ENCODE assay signal across 1 cellular context in the genomic region with DNA sequence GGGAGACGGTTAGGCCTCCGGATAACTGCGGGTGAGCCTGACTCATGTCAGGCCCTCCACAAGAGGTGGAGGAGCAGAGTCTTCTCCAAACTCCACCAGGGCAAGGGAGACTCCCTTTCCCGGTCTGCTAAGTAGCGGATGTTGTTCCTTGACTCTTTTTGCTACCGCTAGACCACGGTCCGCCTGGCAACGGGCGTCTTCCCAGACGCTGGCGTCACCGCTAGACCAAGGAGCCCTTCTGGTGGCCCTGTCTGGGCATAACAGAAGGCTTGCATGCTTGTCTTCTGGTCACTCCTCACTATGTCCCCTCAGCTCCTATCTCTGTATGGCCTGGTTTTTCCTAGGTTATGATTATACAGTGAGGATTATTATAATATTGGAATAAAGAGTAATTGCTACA.
A peak's percentile ranks its signal among the peaks of the same experiment; 100 is the strongest.
TF ChIP-seq lines count a peak whose summit lies in the region.

No MANE protein-coding gene starts in this region.

TF ChIP-seq in K562, 482 proteins besides CTCF, POLR2A, EP300 and RAD21:
- TF ChIP-seq, protein P1, sequence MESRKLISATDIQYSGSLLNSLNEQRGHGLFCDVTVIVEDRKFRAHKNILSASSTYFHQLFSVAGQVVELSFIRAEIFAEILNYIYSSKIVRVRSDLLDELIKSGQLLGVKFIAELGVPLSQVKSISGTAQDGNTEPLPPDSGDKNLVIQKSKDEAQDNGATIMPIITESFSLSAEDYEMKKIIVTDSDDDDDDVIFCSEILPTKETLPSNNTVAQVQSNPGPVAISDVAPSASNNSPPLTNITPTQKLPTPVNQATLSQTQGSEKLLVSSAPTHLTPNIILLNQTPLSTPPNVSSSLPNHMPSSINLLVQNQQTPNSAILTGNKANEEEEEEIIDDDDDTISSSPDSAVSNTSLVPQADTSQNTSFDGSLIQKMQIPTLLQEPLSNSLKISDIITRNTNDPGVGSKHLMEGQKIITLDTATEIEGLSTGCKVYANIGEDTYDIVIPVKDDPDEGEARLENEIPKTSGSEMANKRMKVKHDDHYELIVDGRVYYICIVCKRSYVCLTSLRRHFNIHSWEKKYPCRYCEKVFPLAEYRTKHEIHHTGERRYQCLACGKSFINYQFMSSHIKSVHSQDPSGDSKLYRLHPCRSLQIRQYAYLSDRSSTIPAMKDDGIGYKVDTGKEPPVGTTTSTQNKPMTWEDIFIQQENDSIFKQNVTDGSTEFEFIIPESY (CRISPR knock-in tag; IDR thresholded peaks at IDR 0.05): peak; percentile 55; the same call in 1 of the 2 replicates
